In the genomic region with DNA sequence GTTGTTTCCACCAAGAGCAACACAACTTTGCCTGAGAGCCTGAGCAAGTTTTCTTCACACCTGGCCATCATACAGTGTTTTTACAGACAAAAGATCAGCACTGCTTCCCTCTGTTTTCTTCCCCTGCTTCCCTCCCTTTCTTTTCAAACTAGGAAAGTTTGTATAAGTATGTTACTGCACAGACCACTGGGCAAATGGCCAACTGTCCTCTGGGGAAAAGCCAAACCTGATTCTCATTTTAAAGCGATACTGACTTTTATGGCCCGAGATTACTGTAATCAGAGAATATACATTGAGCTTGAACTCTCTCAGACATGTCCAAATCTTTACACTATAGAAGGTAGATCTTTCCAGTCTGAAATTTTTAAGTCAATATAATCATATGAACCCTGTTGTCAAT, we compare ENCODE assay signal across 17 cellular contexts.
DNase-seq lines count a peak whose midpoint lies in the region; ATAC-seq and TF ChIP-seq lines count a peak whose summit lies in the region.
"Had no signal": no experiment of that assay in that cellular context is flagged by ENCODE, and none has a peak within 500 bp of the region (broad histone marks: within the 10 kb centered on the region; RNA-seq: fewer than 3 reads in every experiment).

No MANE protein-coding gene starts in this region.

- no peak overlapping the region for H3K4me3 ChIP-seq in gastrocnemius medialis

- H3K27ac ChIP-seq in foreskin keratinocyte (peak overlapping the region; percentile 99), gastrocnemius medialis (peak overlapping the region; percentile 62 to 69 (median 68))

- peaks cover 29% of the 10 kb centered on the region for H3K4me1 ChIP-seq in foreskin keratinocyte
- peaks cover 5 to 22% of the 10 kb centered on the region in 2 donors for H3K4me1 ChIP-seq in gastrocnemius medialis

- H3K9me3 ChIP-seq in gastrocnemius medialis = no peaks in the 10 kb centered on the region

- H3K27me3 ChIP-seq in foreskin keratinocyte (no peaks in the 10 kb centered on the region), gastrocnemius medialis (no peaks in the 10 kb centered on the region)

- H3K27ac Mint-ChIP-seq in WTC11 = 0 out of 2 replicates have a peak overlapping the region, but pooled peaks have one; percentile 12
- H3K27ac Mint-ChIP-seq in stimulated activated naive B cell treated with anti-CD40 and anti-IgM and Interleukin-4, amounts not matched to agents 10 μg/mL and 1 μg/mL and 100 μg/mL, for 72 hours = no peak overlapping the region
- H3K27ac Mint-ChIP-seq: CD4-positive, alpha-beta T cell had no signal

- peaks cover 43% of the 10 kb centered on the region for H3K4me1 Mint-ChIP-seq in WTC11
- no peaks in the 10 kb centered on the region for H3K4me1 Mint-ChIP-seq in stimulated activated naive B cell treated with anti-CD40 and anti-IgM and Interleukin-4, amounts not matched to agents 10 μg/mL and 1 μg/mL and 100 μg/mL, for 72 hours

- DNase-seq in left cardiac atrium (peak; percentile 22), Right ventricle myocardium superior (no peak), WTC11 (ENCODE audit: low spot score) (no peak), foreskin keratinocyte (no peak), gastrocnemius medialis (no peak), NCI-H1417 (lab: John Stamatoyannopoulos, UW) (no peak)
- DNase-seq in stimulated activated naive B cell treated with anti-CD40 and anti-IgM and Interleukin-4, amounts not matched to agents 10 μg/mL and 1 μg/mL and 100 μg/mL, for 72 hours = no peak
- DNase-seq: ACHN; Calu3; CD4-positive, alpha-beta T cell; DMS79 treated with DMSO at 0.1 percent for 48 hours; NCI-H1048; NCI-H1694; NCI-H2107; NCI-H748 treated with DMSO at 0.1 percent for 48 hours; SHP77 had no signal

- in situ Hi-C loops in gastrocnemius medialis (cut with MboI; ENCODE audit: low sequenced_read_pairs in 4 of 4) = no loop called here

- no peaks in the 10 kb centered on the region for H3K36me3 ChIP-seq in gastrocnemius medialis

- H3K36me3 Mint-ChIP-seq in WTC11 = no peaks in the 10 kb centered on the region
- H3K36me3 Mint-ChIP-seq in stimulated activated naive B cell treated with anti-CD40 and anti-IgM and Interleukin-4, amounts not matched to agents 10 μg/mL and 1 μg/mL and 100 μg/mL, for 72 hours = no peaks in the 10 kb centered on the region

- CTCF ChIA-PET in WTC11 (lab: Charles Lee) = no interaction called here

- H3K9me3 Mint-ChIP-seq in WTC11 = no peaks in the 10 kb centered on the region
- H3K9me3 Mint-ChIP-seq in stimulated activated naive B cell treated with anti-CD40 and anti-IgM and Interleukin-4, amounts not matched to agents 10 μg/mL and 1 μg/mL and 100 μg/mL, for 72 hours = peaks cover 0 to 4% of the 10 kb centered on the region in 2 donors

- TF ChIP-seq CTCF in WTC11 (IDR thresholded peaks at IDR 0.05) (no peak), foreskin keratinocyte (conservative IDR thresholded peaks at IDR 0.05) (no peak), gastrocnemius medialis (IDR thresholded peaks at IDR 0.05 in 4 of 5, conservative IDR thresholded peaks at IDR 0.05 in 1 of 5) (no peak)

- ATAC-seq in left cardiac atrium (no peak), Right ventricle myocardium superior (ENCODE audit: poor library complexity) (no peak), WTC11 (no peak), foreskin keratinocyte (no peak), gastrocnemius medialis (no peak), GM18907 (IDR thresholded peaks at IDR 0.05; ENCODE audit: unreplicated experiment) (no peak)
- no peak for ATAC-seq in stimulated activated naive B cell treated with anti-CD40 and anti-IgM and Interleukin-4, amounts not matched to agents 10 μg/mL and 1 μg/mL and 100 μg/mL, for 72 hours (replicated peaks)

- TF ChIP-seq POLR2A in gastrocnemius medialis (IDR thresholded peaks at IDR 0.05) = no peak

- no peak overlapping the region for H3K4me3 Mint-ChIP-seq in WTC11
- no peak overlapping the region for H3K4me3 Mint-ChIP-seq in stimulated activated naive B cell treated with anti-CD40 and anti-IgM and Interleukin-4, amounts not matched to agents 10 μg/mL and 1 μg/mL and 100 μg/mL, for 72 hours
- H3K4me3 Mint-ChIP-seq: CD4-positive, alpha-beta T cell had no signal

- POLR2A ChIA-PET in WTC11 (lab: Charles Lee) = no interaction called here

- intact Hi-C loops in left cardiac atrium (cut with DNase I) (no loop called here), Right ventricle myocardium superior (cut with DNase I) (no loop called here), gastrocnemius medialis (cut with DNase I; ENCODE audit: low total_unique reads) (no loop called here)

- no peaks in the 10 kb centered on the region; the same call in 1 of the 2 replicates for H3K27me3 Mint-ChIP-seq in WTC11 (ENCODE audit: low read depth)
- no peaks in the 10 kb centered on the region for H3K27me3 Mint-ChIP-seq in stimulated activated naive B cell treated with anti-CD40 and anti-IgM and Interleukin-4, amounts not matched to agents 10 μg/mL and 1 μg/mL and 100 μg/mL, for 72 hours
- H3K27me3 Mint-ChIP-seq: CD4-positive, alpha-beta T cell had no signal

TF ChIP-seq in WTC11, 78 proteins besides CTCF, POLR2A, EP300 and RAD21 (continues in another document):
- TF ChIP-seq IRF2 (CRISPR knock-in tag; IDR thresholded peaks at IDR 0.05; ENCODE audit: borderline replicate concordance, low read depth) (no peak), MAX (CRISPR knock-in tag; IDR thresholded peaks at IDR 0.05) (no peak), GTF2I (CRISPR knock-in tag; conservative IDR thresholded peaks at IDR 0.05) (no peak), ZNF423 (CRISPR knock-in tag; IDR thresholded peaks at IDR 0.05) (no peak), NFYB (CRISPR knock-in tag; conservative IDR thresholded peaks at IDR 0.05; ENCODE audit: low read depth) (no peak), ZNF281 (CRISPR knock-in tag; IDR thresholded peaks at IDR 0.05) (no peak), NFE2L1 (CRISPR knock-in tag; IDR thresholded peaks at IDR 0.05) (no peak), ZNF416 (CRISPR knock-in tag; IDR thresholded peaks at IDR 0.05) (no peak)
- TF ChIP-seq, protein P1, sequence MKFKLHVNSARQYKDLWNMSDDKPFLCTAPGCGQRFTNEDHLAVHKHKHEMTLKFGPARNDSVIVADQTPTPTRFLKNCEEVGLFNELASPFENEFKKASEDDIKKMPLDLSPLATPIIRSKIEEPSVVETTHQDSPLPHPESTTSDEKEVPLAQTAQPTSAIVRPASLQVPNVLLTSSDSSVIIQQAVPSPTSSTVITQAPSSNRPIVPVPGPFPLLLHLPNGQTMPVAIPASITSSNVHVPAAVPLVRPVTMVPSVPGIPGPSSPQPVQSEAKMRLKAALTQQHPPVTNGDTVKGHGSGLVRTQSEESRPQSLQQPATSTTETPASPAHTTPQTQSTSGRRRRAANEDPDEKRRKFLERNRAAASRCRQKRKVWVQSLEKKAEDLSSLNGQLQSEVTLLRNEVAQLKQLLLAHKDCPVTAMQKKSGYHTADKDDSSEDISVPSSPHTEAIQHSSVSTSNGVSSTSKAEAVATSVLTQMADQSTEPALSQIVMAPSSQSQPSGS (CRISPR knock-in tag; IDR thresholded peaks at IDR 0.05; ENCODE audit: borderline replicate concordance, low read depth) = no peak
- TF ChIP-seq, protein P2, sequence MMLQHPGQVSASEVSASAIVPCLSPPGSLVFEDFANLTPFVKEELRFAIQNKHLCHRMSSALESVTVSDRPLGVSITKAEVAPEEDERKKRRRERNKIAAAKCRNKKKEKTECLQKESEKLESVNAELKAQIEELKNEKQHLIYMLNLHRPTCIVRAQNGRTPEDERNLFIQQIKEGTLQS (CRISPR knock-in tag; conservative IDR thresholded peaks at IDR 0.05) = no peak
- TF ChIP-seq, protein P3, sequence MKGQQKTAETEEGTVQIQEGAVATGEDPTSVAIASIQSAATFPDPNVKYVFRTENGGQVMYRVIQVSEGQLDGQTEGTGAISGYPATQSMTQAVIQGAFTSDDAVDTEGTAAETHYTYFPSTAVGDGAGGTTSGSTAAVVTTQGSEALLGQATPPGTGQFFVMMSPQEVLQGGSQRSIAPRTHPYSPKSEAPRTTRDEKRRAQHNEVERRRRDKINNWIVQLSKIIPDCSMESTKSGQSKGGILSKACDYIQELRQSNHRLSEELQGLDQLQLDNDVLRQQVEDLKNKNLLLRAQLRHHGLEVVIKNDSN (CRISPR knock-in tag; IDR thresholded peaks at IDR 0.05) = no peak
- TF ChIP-seq, protein P4, sequence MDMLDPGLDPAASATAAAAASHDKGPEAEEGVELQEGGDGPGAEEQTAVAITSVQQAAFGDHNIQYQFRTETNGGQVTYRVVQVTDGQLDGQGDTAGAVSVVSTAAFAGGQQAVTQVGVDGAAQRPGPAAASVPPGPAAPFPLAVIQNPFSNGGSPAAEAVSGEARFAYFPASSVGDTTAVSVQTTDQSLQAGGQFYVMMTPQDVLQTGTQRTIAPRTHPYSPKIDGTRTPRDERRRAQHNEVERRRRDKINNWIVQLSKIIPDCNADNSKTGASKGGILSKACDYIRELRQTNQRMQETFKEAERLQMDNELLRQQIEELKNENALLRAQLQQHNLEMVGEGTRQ (CRISPR knock-in tag; IDR thresholded peaks at IDR 0.05) = no peak
